31 cellular contexts compared by ENCODE assay signal in genomic region chr1:18599096-18599495, GRCh38. TPM values are rescaled to one million over a fixed set of nuclear protein-coding genes. Genes with fewer than 3 reads are reported as not detected.
DNase-seq lines count a peak whose midpoint lies in the region; ATAC-seq, FAIRE-seq and TF ChIP-seq lines count a peak whose summit lies in the region.
"Had no signal": no experiment of that assay in that cellular context is flagged by ENCODE, and none has a peak within 500 bp of the region (broad histone marks: within the 10 kb centered on the region; RNA-seq: fewer than 3 reads in every experiment).

No MANE protein-coding gene starts in this region.

- intact Hi-C loops in right cardiac atrium (cut with DNase I) (loop anchor here in 3 of 4 donors (5.0 to 10.0 kb wide), 3 partner anchors 218 to 276 kb away; no protein-coding TSS in a partner anchor), cardiac septum (cut with DNase I) (no loop called here), K562 (cut with micrococcal nuclease) (no loop called here), aorta (cut with DNase I) (loop anchor here in 1 of 2 donors (5.0 kb wide), 1 partner anchor 278 kb away; no protein-coding TSS in a partner anchor), mammary epithelial cell (cut with micrococcal nuclease) (loop anchor here (5.0 kb wide), 1 partner anchor 478 kb away; no protein-coding TSS in a partner anchor)

- no peak for TF ChIP-seq CTCF in K562 (IDR thresholded peaks at IDR 0.05 in 2 of 3, conservative IDR thresholded peaks at IDR 0.05 in 1 of 3; ENCODE audit: insufficient read depth in 2 of 3, low read depth in 1 of 3, low read length in 3 of 3)
- TF ChIP-seq CTCF in mammary epithelial cell (conservative IDR thresholded peaks at IDR 0.05 in 1 of 2, IDR thresholded peaks at IDR 0.05 in 1 of 2; ENCODE audit: extremely low read depth in 1 of 2, insufficient read depth in 1 of 2, low read depth in 1 of 2, low read length in 2 of 2) = no peak

- no peak for TF ChIP-seq RAD21 in K562 (CRISPR knock-in tag; conservative IDR thresholded peaks at IDR 0.05 in 1 of 2, IDR thresholded peaks at IDR 0.05 in 1 of 2)

- no peaks in the 10 kb centered on the region for H3K27me3 ChIP-seq in right cardiac atrium (ENCODE audit: control insufficient read depth, insufficient read depth)
- H3K27me3 ChIP-seq in K562 (ENCODE audit: control insufficient read depth in 2 of 2, insufficient read depth in 2 of 2, low read length in 2 of 2) = peaks cover 9 to 33% of the 10 kb centered on the region in 2 experiments
- H3K27me3 ChIP-seq in aorta (ENCODE audit: control insufficient read depth in 1 of 2, insufficient read depth in 2 of 2, low read length in 1 of 2) = no peaks in the 10 kb centered on the region
- H3K27me3 ChIP-seq in mammary epithelial cell (ENCODE audit: insufficient read depth, low read length) = no peaks in the 10 kb centered on the region

- no peak for FAIRE-seq in K562 (lab: Jason Lieb, UNC)
- FAIRE-seq: endometrium, GM12892, HepG2 had no signal

- in situ Hi-C loops in K562 (cut with MboI) (loop anchor here (5.0 kb wide), 1 partner anchor 223 kb away; no protein-coding TSS in a partner anchor), mammary epithelial cell (cut with MboI; ENCODE audit: low sequenced_read_pairs in 2 of 2) (loop anchor here (5.0 kb wide), 2 partner anchors 83 to 223 kb away; no protein-coding TSS in a partner anchor)

- H4K20me1 ChIP-seq in K562 (replicated peaks; ENCODE audit: control insufficient read depth, insufficient read depth, low read length) (peaks cover 12% of the 10 kb centered on the region; the same call in 1 of the 2 replicates), mammary epithelial cell (ENCODE audit: insufficient read depth, low read length) (no peaks in the 10 kb centered on the region)

- peak in 1 of 2 donors; percentile 40 for ATAC-seq in right cardiac atrium
- no peak for ATAC-seq in K562
- ATAC-seq in aorta (ENCODE audit: low FRiP score) = peak; percentile 61
- ATAC-seq: activated CD8-positive, alpha-beta T cell treated with anti-CD3 and anti-CD28 coated beads, Interleukin-2, amount 10 ng/mL, durations not matched to agents 7 days and 5 days; gastrocnemius medialis; HepG2; naive thymus-derived CD4-positive, alpha-beta T cell; stimulated activated naive B cell treated with anti-CD40 and anti-IgM and Interleukin-4, amounts not matched to agents 10 μg/mL and 1 μg/mL and 100 μg/mL, for 72 hours; upper lobe of right lung had no signal

- 22% methylated on average over 11 of the region's 11 CpGs for WGBS in right cardiac atrium
- WGBS in K562 (ENCODE audit: insufficient coverage, low coverage, missing lambda C conversion rate) = 1% methylated on average over 10 of the region's 11 CpGs
- WGBS in aorta, 2 donors = 3 to 5% methylated on average over 11 of the region's 11 CpGs
- WGBS in mammary epithelial cell (ENCODE audit: low coverage, missing lambda C conversion rate) = 72% methylated on average over 6 of the region's 11 CpGs

- no peak for TF ChIP-seq POLR2A in K562 (conservative IDR thresholded peaks at IDR 0.05)

- DNase-seq in right cardiac atrium = peak in 2 of 3 donors; percentile 62 to 67
- DNase-seq in cardiac septum (ENCODE audit: low spot score) = no peak
- no peak for DNase-seq in K562 (ENCODE audit: extremely low read depth in 1 of 4, low spot score in 3 of 4)
- peak; percentile 74 for DNase-seq in left kidney (ENCODE audit: low read depth, low spot score)
- DNase-seq in aorta = peak in 1 of 2 donors; percentile 68
- DNase-seq in Kasumi-1 (lab: John Stamatoyannopoulos, UW) = no peak
- no peak for DNase-seq in mammary epithelial cell
- DNase-seq in NCI-H345 (lab: John Stamatoyannopoulos, UW) = no peak
- DNase-seq: activated CD8-positive, alpha-beta T cell treated with anti-CD3 and anti-CD28 coated beads, Interleukin-2, amount 10 ng/mL, durations not matched to agents 7 days and 5 days; Calu3; dermis blood vessel endothelial cell; esophagus squamous epithelium; gastrocnemius medialis; GOT3; immature natural killer cell; midbrain; naive thymus-derived CD4-positive, alpha-beta T cell; NCI-H1092; NCI-H187; NCI-H2171; NCI-H524 treated with DMSO at 0.1 percent for 48 hours; stimulated activated CD4-positive, alpha-beta T cell treated with anti-CD3 and anti-CD28 coated beads, Interleukin-4, amount 100 ng/mL, for 4 hours; stimulated activated naive B cell treated with anti-CD40 and anti-IgM and Interleukin-4, amounts not matched to agents 10 μg/mL and 1 μg/mL and 100 μg/mL, for 72 hours; upper lobe of right lung had no signal

- H3K4me3 ChIP-seq in right cardiac atrium (ENCODE audit: low read length) (no peak overlapping the region), K562 (no peak overlapping the region), aorta (ENCODE audit: low read length in 2 of 2) (no peak overlapping the region), mammary epithelial cell (replicated peaks in 1 of 3; ENCODE audit: insufficient read depth in 1 of 3, low read depth in 2 of 3, low read length in 3 of 3) (no peak overlapping the region)
- H3K4me3 ChIP-seq: esophagus squamous epithelium, gastrocnemius medialis, SJSA1, upper lobe of right lung had no signal

- no peaks in the 10 kb centered on the region for H3K79me2 ChIP-seq in K562 (ENCODE audit: control insufficient read depth, insufficient read depth, low read length)
- H3K79me2 ChIP-seq in mammary epithelial cell (ENCODE audit: insufficient read depth, low read length) = no peaks in the 10 kb centered on the region

- CTCF ChIA-PET in K562 (lab: Yijun Ruan, JAX; ENCODE audit: low intra/inter-chr PET ratio) = interaction anchor here (4.9 kb wide), 1 partner anchor 221 kb away, joined by 73 read pairs; no protein-coding TSS in a partner anchor
- CTCF ChIA-PET in mammary epithelial cell (lab: Charles Lee; ENCODE audit: low non-redundant PET) = no interaction called here

- TF ChIP-seq EP300 in K562 (IDR thresholded peaks at IDR 0.05; ENCODE audit: low read length) = no peak

- POLR2A ChIA-PET in K562 (lab: Yijun Ruan, JAX) = interaction anchor here (2.4 kb wide), 1 partner anchor 10 kb away, joined by 7 read pairs; no protein-coding TSS in a partner anchor

- H3K9me3 ChIP-seq in right cardiac atrium (ENCODE audit: control insufficient read depth, low read length) = no peaks in the 10 kb centered on the region
- no peaks in the 10 kb centered on the region for H3K9me3 ChIP-seq in K562 (replicated peaks; ENCODE audit: control insufficient read depth, insufficient read depth, low read depth, low read length)
- no peaks in the 10 kb centered on the region for H3K9me3 ChIP-seq in aorta (ENCODE audit: control insufficient read depth, low read length)
- no peaks in the 10 kb centered on the region for H3K9me3 ChIP-seq in mammary epithelial cell (replicated peaks; ENCODE audit: insufficient read depth, low read length)
- H3K9me3 ChIP-seq: esophagus squamous epithelium, gastrocnemius medialis, SJSA1, upper lobe of right lung had no signal

- H3K36me3 ChIP-seq in K562 (ENCODE audit: control insufficient read depth, insufficient read depth, low read length) (no peaks in the 10 kb centered on the region), aorta (ENCODE audit: control insufficient read depth in 1 of 2, insufficient read depth in 2 of 2, low read length in 1 of 2) (no peaks in the 10 kb centered on the region), mammary epithelial cell (ENCODE audit: insufficient read depth, low read length) (no peaks in the 10 kb centered on the region)
- H3K36me3 ChIP-seq: esophagus squamous epithelium, gastrocnemius medialis, SJSA1, upper lobe of right lung had no signal

- H3K4me1 ChIP-seq in right cardiac atrium (ENCODE audit: control insufficient read depth, insufficient read depth, low read length) (no peaks in the 10 kb centered on the region), K562 (replicated peaks in 1 of 2; ENCODE audit: control insufficient read depth in 2 of 2, insufficient read depth in 2 of 2, low read length in 2 of 2) (no peaks in the 10 kb centered on the region), aorta (ENCODE audit: control insufficient read depth in 1 of 2, insufficient read depth in 2 of 2, low read length in 2 of 2) (no peaks in the 10 kb centered on the region), mammary epithelial cell (ENCODE audit: insufficient read depth, low read length) (no peaks in the 10 kb centered on the region)
- H3K4me1 ChIP-seq: esophagus squamous epithelium, gastrocnemius medialis, SJSA1, upper lobe of right lung had no signal

- BruUV-seq in K562 (replicated peaks; lab: Mats Ljungman, UMichigan) (no TSS peak), mammary epithelial cell (replicated peaks; lab: Mats Ljungman, UMichigan) (no TSS peak)

- no peak overlapping the region for H3K4me2 ChIP-seq in K562 (ENCODE audit: insufficient read depth, low read length)
- H3K4me2 ChIP-seq in mammary epithelial cell (ENCODE audit: insufficient read depth, low read depth, low read length) = no peak overlapping the region

- H3K9ac ChIP-seq in K562 (ENCODE audit: insufficient read depth in 1 of 2, low read depth in 2 of 2, low read length in 2 of 2) = no peak overlapping the region
- H3K9ac ChIP-seq in mammary epithelial cell (ENCODE audit: insufficient read depth, low read length) = no peak overlapping the region

- dilution Hi-C loops in mammary epithelial cell (cut with HindIII; ENCODE audit: low sequenced_read_pairs) = loop anchor here (5.0 kb wide), 2 partner anchors 38 to 78 kb away; no protein-coding TSS in a partner anchor

- H3K9me1 ChIP-seq in K562 (ENCODE audit: control insufficient read depth, insufficient read depth, low read length) = no peaks in the 10 kb centered on the region

- no peak overlapping the region for H2AFZ ChIP-seq in K562 (ENCODE audit: low read depth, low read length)
- H2AFZ ChIP-seq in mammary epithelial cell (ENCODE audit: low read depth, low read length) = no peak overlapping the region

- H3K27ac ChIP-seq in right cardiac atrium (ENCODE audit: low read length) (no peak overlapping the region), K562 (ENCODE audit: extremely low read depth, low read depth, low read length) (no peak overlapping the region), aorta (ENCODE audit: low read depth in 1 of 2, low read length in 2 of 2) (no peak overlapping the region), mammary epithelial cell (ENCODE audit: insufficient read depth, low read depth, low read length) (no peak overlapping the region)
- H3K27ac ChIP-seq: esophagus squamous epithelium, gastrocnemius medialis, SJSA1, upper lobe of right lung had no signal

RNA-seq across cellular contexts. Expression of gene PAX7, which starts 31.6 kb away (rescaled TPM):
- total RNA-seq in right cardiac atrium = not detected
- polyA plus RNA-seq in right cardiac atrium = not detected
- not detected for total RNA-seq in cardiac septum
- not detected in 2 replicates for total RNA-seq in K562 (2011; cell fraction: chromatin; rRNA removed; ENCODE audit: low replicate concordance)
- not detected in 2 replicates for total RNA-seq in K562 (2011; cell fraction: nucleolus; rRNA removed)
- not detected in 2 replicates for total RNA-seq in K562 (2011; cell fraction: nucleoplasm; rRNA removed)
- total RNA-seq in K562 (2014; rRNA removed) = not detected in 2 replicates
- total RNA-seq in K562 (2014; rRNA removed; fragmentation: Illumina TruSeq; extraction: Trizol) = not detected in 2 replicates
- total RNA-seq in K562 (2015; rRNA removed; fragmentation: Illumina TruSeq; extraction: Trizol) = not detected in 2 replicates
- not detected in 2 replicates for total RNA-seq in K562 (2021)
- polyA plus RNA-seq in K562 (2011; rRNA removed) = not detected in 2 replicates
- polyA plus RNA-seq in K562 (2011; cell fraction: cytosol; rRNA removed) = not detected in 2 replicates
- polyA plus RNA-seq in K562 (2011; cell fraction: nucleus; rRNA removed) = not detected in 2 replicates
- polyA plus RNA-seq in K562 (2012) = not detected in 2 replicates
- not detected in 2 replicates for polyA plus RNA-seq in K562 (2014; fragmentation: Illumina TruSeq; extraction: Trizol)
- not detected for polyA plus RNA-seq in K562 (2014; fragmentation: Nextera tagmentation; extraction: Ambion mirVana)
- not detected in 2 replicates for polyA plus RNA-seq in K562 (2014; rRNA removed)
- not detected in 2 replicates for polyA minus RNA-seq in K562 (2011; rRNA and poly(A)+ RNA removed)
- not detected in 2 replicates for polyA minus RNA-seq in K562 (2011; cell fraction: cytosol; rRNA and poly(A)+ RNA removed)
- polyA minus RNA-seq in K562 (2011; cell fraction: nucleus; rRNA and poly(A)+ RNA removed) = not detected in 2 replicates
- not detected for total RNA-seq in aorta
- polyA plus RNA-seq in aorta = not detected
- total RNA-seq in mammary epithelial cell = not detected
- polyA plus RNA-seq in mammary epithelial cell = not detected
- not detected for polyA minus RNA-seq in mammary epithelial cell
- total RNA-seq: activated CD8-positive, alpha-beta T cell treated with anti-CD3 and anti-CD28 coated beads, Interleukin-2, amount 10 ng/mL, durations not matched to agents 7 days and 5 days; activated T-helper 2 cell treated with anti-CD3 and anti-CD28 coated beads, Interferon-gamma antibody, Interleukin-2, Interleukin-4, amounts not matched to agents 10 μg/mL and 5 μg/mL and 100 μg/mL, durations not matched to agents 14 hours and 24 hours and 36 hours; Calu3; dermis blood vessel endothelial cell; esophagus squamous epithelium; HepG2; liver; naive thymus-derived CD4-positive, alpha-beta T cell; osteocyte; SJSA1; upper lobe of right lung had no signal
- polyA plus RNA-seq: HepG2; immature natural killer cell; liver; naive thymus-derived CD4-positive, alpha-beta T cell had no signal

Comparison
In these comparisons a context has a peak if more than half of its experiments do, and no peak if none do; other contexts are left out.
1. DNase-seq: peak in right cardiac atrium (2 of 3) and left kidney (single experiment); none in cardiac septum (single experiment), K562 (0 of 4), Kasumi-1 (0 of 2), mammary epithelial cell (single experiment) and NCI-H345 (single experiment).
2. intact Hi-C loops: an anchor here in right cardiac atrium (5.0 to 10.0 kb wide) and mammary epithelial cell (5.0 kb wide); none called in cardiac septum and K562.